ENCODE assay signal across 14 cellular contexts in genomic region chr19:50233308-50233910, GRCh38. TPM values are rescaled to one million over a fixed set of nuclear protein-coding genes. Genes with fewer than 3 reads are reported as not detected.
DNase-seq lines count a peak whose midpoint lies in the region; ATAC-seq and TF ChIP-seq lines count a peak whose summit lies in the region.
"Had no signal": no experiment of that assay in that cellular context is flagged by ENCODE, and none has a peak within 500 bp of the region (broad histone marks: within the 10 kb centered on the region; RNA-seq: fewer than 3 reads in every experiment).

No MANE protein-coding gene starts in this region.

- no peak for TF ChIP-seq EP300 in upper lobe of left lung (IDR thresholded peaks at IDR 0.05)
- TF ChIP-seq EP300 in sigmoid colon (IDR thresholded peaks at IDR 0.05) = no peak

- intact Hi-C loops in sigmoid colon (cut with DNase I) = no loop called here

- no peaks in the 10 kb centered on the region for H4K20me1 ChIP-seq in osteoblast (ENCODE audit: insufficient read depth, low read length)

- TF ChIP-seq CTCF in osteoblast (IDR thresholded peaks at IDR 0.05; ENCODE audit: extremely low read depth, low read depth, low read length) (no peak), upper lobe of left lung (IDR thresholded peaks at IDR 0.05) (no peak), sigmoid colon (IDR thresholded peaks at IDR 0.05) (no peak)

- TF ChIP-seq POLR2A in upper lobe of left lung (IDR thresholded peaks at IDR 0.05) (no peak), sigmoid colon (IDR thresholded peaks at IDR 0.05) (no peak)

- H3K4me1 ChIP-seq in SJCRH30 = peaks cover 17% of the 10 kb centered on the region; the same call in 1 of the 2 replicates
- H3K4me1 ChIP-seq in osteoblast (ENCODE audit: insufficient read depth, low read length) = no peaks in the 10 kb centered on the region
- peaks cover 8 to 20% (median 14%) of the 10 kb centered on the region in 4 donors for H3K4me1 ChIP-seq in upper lobe of left lung
- H3K4me1 ChIP-seq in sigmoid colon = no peaks in the 10 kb centered on the region

- H3K9me3 ChIP-seq in SJCRH30 (replicated peaks) = no peaks in the 10 kb centered on the region
- H3K9me3 ChIP-seq in osteoblast (ENCODE audit: low read depth, low read length) = no peaks in the 10 kb centered on the region
- H3K9me3 ChIP-seq in upper lobe of left lung = no peaks in the 10 kb centered on the region
- no peaks in the 10 kb centered on the region for H3K9me3 ChIP-seq in sigmoid colon

- H3K27ac ChIP-seq in SJCRH30 (peak overlapping the region; percentile 85), osteoblast (ENCODE audit: low read depth, low read length) (no peak overlapping the region), upper lobe of left lung (peak overlapping the region; percentile 77 to 86 (median 83)), sigmoid colon (no peak overlapping the region)

- H2AFZ ChIP-seq in osteoblast (ENCODE audit: low read length) = no peak overlapping the region

- no peak for DNase-seq in SJCRH30
- no peak for DNase-seq in left lobe of liver (ENCODE audit: low spot score)
- DNase-seq in osteoblast (ENCODE audit: insufficient read length, low spot score, missing footprints) = peak; percentile 85
- DNase-seq in upper lobe of left lung = no peak
- DNase-seq in superior temporal gyrus (ENCODE audit: extremely low spot score) = no peak
- DNase-seq in sigmoid colon = no peak
- DNase-seq: DMS 273 treated with DMSO at 0.1 percent for 48 hours, H9, Karpas-422, NCI-H524 had no signal

- H3K27me3 ChIP-seq in SJCRH30 (no peaks in the 10 kb centered on the region), osteoblast (ENCODE audit: insufficient read depth, low read length) (no peaks in the 10 kb centered on the region), upper lobe of left lung (no peaks in the 10 kb centered on the region), sigmoid colon (peaks cover 0 to 17% (median 0%) of the 10 kb centered on the region in 3 donors)

- H3K79me2 ChIP-seq in osteoblast (ENCODE audit: insufficient read depth, low read length) = no peaks in the 10 kb centered on the region

- no peak overlapping the region for H3K4me3 ChIP-seq in SJCRH30
- H3K4me3 ChIP-seq in osteoblast (ENCODE audit: insufficient read depth, low read length) = no peak overlapping the region
- H3K4me3 ChIP-seq in upper lobe of left lung = no peak overlapping the region
- H3K4me3 ChIP-seq in sigmoid colon = no peak overlapping the region

- no peaks in the 10 kb centered on the region; the same call in 1 of the 2 replicates for H3K36me3 ChIP-seq in SJCRH30
- H3K36me3 ChIP-seq in osteoblast (ENCODE audit: insufficient read depth, low read length) = no peaks in the 10 kb centered on the region
- H3K36me3 ChIP-seq in upper lobe of left lung = peaks cover 0 to 9% (median 1%) of the 10 kb centered on the region in 4 donors
- H3K36me3 ChIP-seq in sigmoid colon = no peaks in the 10 kb centered on the region

- H3K4me2 ChIP-seq in osteoblast (ENCODE audit: insufficient read depth, low read length) = no peak overlapping the region

- peak; percentile 20 for ATAC-seq in left lobe of liver
- ATAC-seq in upper lobe of left lung (ENCODE audit: low FRiP score in 2 of 2) = no peak
- ATAC-seq in HG03280 (IDR thresholded peaks at IDR 0.05; ENCODE audit: unreplicated experiment) = no peak

- WGBS in upper lobe of left lung, 2 donors = 72 to 79% methylated on average over 20 to 22 of the region's 23 CpGs
- WGBS in sigmoid colon, 2 donors = 88 to 92% methylated on average over 23 of the region's 23 CpGs

RNA-seq across cellular contexts. Expression of gene MYH14, which starts 30.0 kb away (rescaled TPM):
- 25.5 and 25.7 TPM in 2 replicates for total RNA-seq in SJCRH30 (2014; rRNA removed; shearing (Covaris generic))
- total RNA-seq in left lobe of liver (70.5 TPM), osteoblast (under 0.01 TPM in 1 of 2 replicates, not detected in the other), upper lobe of left lung (100 to 1,000 TPM; 145 to 351 (median 208) TPM), sigmoid colon (1 to 10 TPM in 2 of 4 donors, under 1 TPM in 2; 0.16 to 3.9 (median 1.3) TPM)
- polyA plus RNA-seq in sigmoid colon = 100 to 1,000 TPM in 2 of 3 donors, 10 to 100 TPM in 1; 92.5 to 479 (median 235) TPM
- total RNA-seq: OCI-LY7 had no signal
- polyA plus RNA-seq: AG04450, BJ had no signal

Comparison
In these comparisons a context has a peak if more than half of its experiments do, and no peak if none do; other contexts are left out.
1. H3K27ac ChIP-seq: peak in SJCRH30 (single experiment) and upper lobe of left lung (4 of 4); none in osteoblast (single experiment) and sigmoid colon (0 of 4).